ENCODE assay signal across 25 cellular contexts in genomic region chr1:2826736-2827292, GRCh38. TPM values are rescaled to one million over a fixed set of nuclear protein-coding genes. Genes with fewer than 3 reads are reported as not detected.
"Had no signal": no experiment of that assay in that cellular context is flagged by ENCODE, and none has a peak within 500 bp of the region (broad histone marks: within the 10 kb centered on the region; RNA-seq: fewer than 3 reads in every experiment).

No MANE protein-coding gene starts in this region.

- H3K4me1 Mint-ChIP-seq: mesothelial cell of epicardium; neural crest cell; stimulated activated effector memory CD8-positive, alpha-beta T cell treated with anti-CD3 and anti-CD28 coated beads, Interleukin-12 subunit alpha, Interleukin-12 subunit beta, amount 100 ng/mL, for 72 hours had no signal

- H3K27ac Mint-ChIP-seq: mesothelial cell of epicardium; naive B cell; natural killer cell treated with Interleukin-12 subunit alpha and Interleukin-12 subunit beta and Interleukin-15 and Interleukin-18, amount 100 ng/mL, for 72 hours; stimulated activated effector memory CD8-positive, alpha-beta T cell treated with anti-CD3 and anti-CD28 coated beads, Interleukin-12 subunit alpha, Interleukin-12 subunit beta, amount 100 ng/mL, for 72 hours had no signal

- H2AFZ ChIP-seq: hepatocyte, parathyroid adenoma had no signal

- H3K4me2 ChIP-seq: hepatocyte had no signal

- FAIRE-seq: colon had no signal

- H3K9me3 ChIP-seq: gastrocnemius medialis, mucosa of descending colon, prostate gland, sigmoid colon, thyroid gland had no signal

- H3K4me1 ChIP-seq: gastrocnemius medialis, parathyroid adenoma, prostate gland, thyroid gland had no signal

- H3K4me3 Mint-ChIP-seq: mesothelial cell of epicardium; natural killer cell treated with Interleukin-12 subunit alpha and Interleukin-12 subunit beta and Interleukin-15 and Interleukin-18, amount 100 ng/mL, for 72 hours; neural crest cell; stimulated activated effector memory CD8-positive, alpha-beta T cell treated with anti-CD3 and anti-CD28 coated beads, Interleukin-12 subunit alpha, Interleukin-12 subunit beta, amount 100 ng/mL, for 72 hours had no signal

- H3K9me3 Mint-ChIP-seq: natural killer cell treated with Interleukin-12 subunit alpha and Interleukin-12 subunit beta and Interleukin-15 and Interleukin-18, amount 100 ng/mL, for 72 hours had no signal

- H3K4me3 ChIP-seq: dorsolateral prefrontal cortex, gastrocnemius medialis, hepatocyte, mucosa of descending colon, prostate gland, sigmoid colon, stomach, thyroid gland had no signal

- H3K36me3 Mint-ChIP-seq: mesothelial cell of epicardium; natural killer cell treated with Interleukin-12 subunit alpha and Interleukin-12 subunit beta and Interleukin-15 and Interleukin-18, amount 100 ng/mL, for 72 hours; stimulated activated effector memory CD8-positive, alpha-beta T cell treated with anti-CD3 and anti-CD28 coated beads, Interleukin-12 subunit alpha, Interleukin-12 subunit beta, amount 100 ng/mL, for 72 hours had no signal

- DNase-seq: cerebellar nuclear complex; dorsolateral prefrontal cortex; effector CD4-positive, alpha-beta T cell; gastrocnemius medialis; head of caudate nucleus; left colon; mesenchymal stem cell; naive B cell; sigmoid colon; stimulated activated CD4-positive, alpha-beta T cell treated with anti-CD3 and anti-CD28 coated beads, Interleukin-2, amount 100 ng/mL, for 24 hours; stimulated activated CD4-positive, alpha-beta T cell treated with anti-CD3 and anti-CD28 coated beads, Interleukin-4, amount 100 ng/mL, for 24 hours; stimulated activated naive CD4-positive, alpha-beta T cell treated with Interleukin-2 at 50 U/mL for 16 hours; stomach; thyroid gland; trophoblast cell had no signal

- H3K27ac ChIP-seq: dorsolateral prefrontal cortex, gastrocnemius medialis, hepatocyte, parathyroid adenoma, prostate gland, sigmoid colon, stomach, thyroid gland had no signal

- H3K9ac ChIP-seq: parathyroid adenoma had no signal

- H3K27me3 ChIP-seq: hepatocyte, thyroid gland had no signal

- H3K36me3 ChIP-seq: gastrocnemius medialis, prostate gland, sigmoid colon, stomach, thyroid gland had no signal

- ATAC-seq: gastrocnemius medialis; left colon; mucosa of descending colon; natural killer cell treated with Interleukin-12 subunit alpha and Interleukin-12 subunit beta and Interleukin-15 and Interleukin-18, amount 100 ng/mL, for 72 hours; right cardiac atrium; stimulated activated effector memory CD8-positive, alpha-beta T cell treated with anti-CD3 and anti-CD28 coated beads, Interleukin-12 subunit alpha, Interleukin-12 subunit beta, amount 100 ng/mL, for 72 hours had no signal

RNA-seq across cellular contexts. Expression of gene TTC34, which starts 25.3 kb away (rescaled TPM):
- total RNA-seq: gastrocnemius medialis had no signal
